ENCODE assay signal across 18 cellular contexts in the genomic region with DNA sequence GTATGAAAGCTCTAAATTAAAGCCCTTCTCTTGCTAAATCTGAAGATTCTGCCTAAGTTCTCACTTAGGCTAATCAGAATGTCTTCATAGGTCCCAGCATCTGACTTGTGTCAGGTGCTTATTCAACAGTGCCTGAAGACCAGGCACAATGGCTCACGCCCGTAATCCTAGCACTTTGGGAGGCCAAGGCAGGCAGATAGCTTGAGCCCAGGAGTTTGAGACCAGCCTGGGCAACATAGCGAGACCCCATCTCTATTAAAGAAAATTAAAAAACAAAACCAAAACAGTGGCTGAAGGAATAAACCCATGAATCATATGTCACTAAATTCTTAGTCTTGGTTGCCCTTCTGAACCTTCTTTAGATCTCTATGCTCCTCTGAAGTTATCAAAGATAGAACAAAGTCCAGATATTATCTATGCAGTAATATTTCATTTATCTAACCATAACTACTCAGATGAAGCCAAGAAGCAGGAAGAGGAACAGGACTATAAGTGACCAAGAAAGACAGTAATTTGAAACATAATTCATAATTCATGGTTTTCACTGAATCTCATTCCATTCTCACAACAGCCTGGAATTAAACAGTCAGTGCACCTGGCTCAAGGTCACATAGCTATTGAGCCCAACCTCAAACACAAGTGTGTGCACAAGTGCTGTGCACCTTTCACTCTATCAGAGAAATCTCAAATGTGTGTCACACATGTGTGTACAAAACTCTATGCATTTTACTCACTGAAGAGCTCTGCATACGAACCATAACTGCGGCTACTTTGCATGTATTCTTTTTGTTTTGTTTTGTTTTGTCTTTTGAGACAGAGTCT. TPM values are rescaled to one million over a fixed set of nuclear protein-coding genes. Genes with fewer than 3 reads are reported as not detected.
DNase-seq lines count a peak whose midpoint lies in the region; ATAC-seq, FAIRE-seq and TF ChIP-seq lines count a peak whose summit lies in the region.
"Had no signal": no experiment of that assay in that cellular context is flagged by ENCODE, and none has a peak within 500 bp of the region (broad histone marks: within the 10 kb centered on the region; RNA-seq: fewer than 3 reads in every experiment).

No MANE protein-coding gene starts in this region.

- no peaks in the 10 kb centered on the region for H3K9me2 ChIP-seq in hepatocyte (replicated peaks; ENCODE audit: insufficient read depth)
- H3K9me2 ChIP-seq: SK-N-SH had no signal

- H3K4me2 ChIP-seq in hepatocyte: peak overlapping the region; percentile 61
- H3K4me2 ChIP-seq: SK-N-SH had no signal

- H4K20me1 ChIP-seq in hepatocyte (ENCODE audit: insufficient read depth, poor library complexity, severe bottlenecking): no peaks in the 10 kb centered on the region

- DNase-seq in CD14-positive monocyte (ENCODE audit: low spot score) (no peak), RWPE2 (ENCODE audit: low spot score) (no peak), hepatocyte (ENCODE audit: low spot score) (no peak), small intestine (peak; percentile 89), hippocampal formation (lab: John Stamatoyannopoulos, UW) (no peak), NAMALWA (ENCODE audit: low spot score) (no peak), DMS 273 treated with DMSO at 0.1 percent for 48 hours (lab: John Stamatoyannopoulos, UW) (no peak)
- DNase-seq: C1 segment of cervical spinal cord, DMS53, GOT3, NCI-H1092, NCI-H2081 treated with DMSO at 0.1 percent for 48 hours, NCI-H510A treated with DMSO at 0.1 percent for 48 hours, NCI-H82, SK-N-SH had no signal

- ATAC-seq in RWPE2 (ENCODE audit: low read depth): no peak
- ATAC-seq in HG02763 (IDR thresholded peaks at IDR 0.05; ENCODE audit: unreplicated experiment): no peak
- ATAC-seq: Right ventricle myocardium inferior had no signal

- H3K4me3 Mint-ChIP-seq in CD14-positive monocyte: peak overlapping the region in 1 of 2 donors; percentile 64

- H3K27me3 Mint-ChIP-seq in CD14-positive monocyte (ENCODE audit: low read depth in 3 of 3): peaks cover 0 to 6% (median 5%) of the 10 kb centered on the region in 3 donors

- peak overlapping the region; percentile 52 to 96 (median 79) for H3K27ac Mint-ChIP-seq in CD14-positive monocyte

- H3K9me3 ChIP-seq in RWPE2 (ENCODE audit: severe bottlenecking) (no peaks in the 10 kb centered on the region), hepatocyte (ENCODE audit: low read depth) (no peaks in the 10 kb centered on the region), small intestine (ENCODE audit: control insufficient read depth, low read depth) (no peaks in the 10 kb centered on the region)
- H3K9me3 ChIP-seq: SK-N-SH had no signal

- 78% methylated on average over 5 of the region's 5 CpGs for WGBS in hepatocyte (ENCODE audit: low lambda C conversion rate, missing lambda C conversion rate)
- WGBS in small intestine, 3 donors: 44 to 74% (median 58%) methylated on average over 5 of the region's 5 CpGs

- peaks cover 62% of the 10 kb centered on the region for H3K79me2 ChIP-seq in hepatocyte

- H3K36me3 ChIP-seq in RWPE2 (ENCODE audit: low read depth) (no peaks in the 10 kb centered on the region), hepatocyte (replicated peaks; ENCODE audit: insufficient read depth, low read depth) (no peaks in the 10 kb centered on the region), small intestine (ENCODE audit: control insufficient read depth in 2 of 2, insufficient read depth in 2 of 2, low read length in 2 of 2) (peaks cover 0 to 2% of the 10 kb centered on the region in 2 donors)

- H3K27ac ChIP-seq in RWPE2 (ENCODE audit: poor library complexity, severe bottlenecking) (peak overlapping the region; percentile 79), hepatocyte (peak overlapping the region; percentile 82), small intestine (ENCODE audit: low read depth in 1 of 2, low read length in 1 of 2) (peak overlapping the region; percentile 75 to 86)

- H3K4me1 ChIP-seq in RWPE2 (ENCODE audit: insufficient read depth, poor library complexity, severe bottlenecking) (peaks cover 20% of the 10 kb centered on the region), hepatocyte (ENCODE audit: insufficient read depth) (peaks cover 8% of the 10 kb centered on the region), small intestine (ENCODE audit: control insufficient read depth in 2 of 2, insufficient read depth in 1 of 2, low read depth in 1 of 2, low read length in 1 of 2) (no peaks in the 10 kb centered on the region)

- H3K9me3 Mint-ChIP-seq in CD14-positive monocyte: peaks cover 0 to 1% (median 0%) of the 10 kb centered on the region in 7 donors

- H3K27me3 ChIP-seq in RWPE2 (ENCODE audit: insufficient read depth, poor library complexity, severe bottlenecking) (no peaks in the 10 kb centered on the region), hepatocyte (no peaks in the 10 kb centered on the region), small intestine (ENCODE audit: control insufficient read depth in 2 of 2, insufficient read depth in 2 of 2, low read length in 2 of 2) (no peaks in the 10 kb centered on the region)

- no peak for FAIRE-seq in small intestine (lab: Jason Lieb, UNC)
- FAIRE-seq: A204.1 had no signal

- H3K36me3 Mint-ChIP-seq in CD14-positive monocyte: peaks cover 49 to 77% of the 10 kb centered on the region in 2 donors

- intact Hi-C loops in CD14-positive monocyte (cut with micrococcal nuclease): no loop called here

- no peak overlapping the region for H2AFZ ChIP-seq in hepatocyte

- no peak overlapping the region for H3K4me3 ChIP-seq in RWPE2 (ENCODE audit: severe bottlenecking)
- no peak overlapping the region for H3K4me3 ChIP-seq in hepatocyte
- peak overlapping the region in 1 of 2 donors; percentile 20 for H3K4me3 ChIP-seq in small intestine (ENCODE audit: low read depth in 1 of 2, low read length in 2 of 2)

- peaks cover 86% of the 10 kb centered on the region for H3K4me1 Mint-ChIP-seq in CD14-positive monocyte

- no peak for TF ChIP-seq CTCF in CD14-positive monocyte (IDR thresholded peaks at IDR 0.05)
- no peak for TF ChIP-seq CTCF in RWPE2 (IDR thresholded peaks at IDR 0.05; ENCODE audit: poor library complexity, severe bottlenecking)
- TF ChIP-seq CTCF in hepatocyte (IDR thresholded peaks at IDR 0.05; ENCODE audit: poor library complexity): no peak

RNA-seq across cellular contexts. Expression of gene SLC7A7, which starts 6.6 kb away (rescaled TPM):
- polyA plus RNA-seq in CD14-positive monocyte (100 to 1,000 TPM; 262 to 371 TPM), hepatocyte (169 and 206 TPM in 2 replicates), small intestine (100 to 1,000 TPM in 2 of 3 donors, 10 to 100 TPM in 1; 52.9 to 355 (median 218) TPM)
- total RNA-seq in hepatocyte: 337 and 381 TPM in 2 replicates

RNA-seq across cellular contexts. Expression of gene MRPL52, which starts 21.1 kb away (rescaled TPM):
- polyA plus RNA-seq in CD14-positive monocyte: 100 to 1,000 TPM; 130 to 164 TPM
- 50.6 and 164 TPM in 2 replicates for total RNA-seq in hepatocyte
- polyA plus RNA-seq in hepatocyte: 214 and 227 TPM in 2 replicates
- 100 to 1,000 TPM; 117 to 164 (median 147) TPM for polyA plus RNA-seq in small intestine

RNA-seq across cellular contexts. Expression of gene MMP14, which starts 27.8 kb away (rescaled TPM):
- polyA plus RNA-seq in CD14-positive monocyte (under 1 TPM; 0.14 to 0.44 TPM), hepatocyte (17.1 and 21.4 TPM in 2 replicates), small intestine (100 to 1,000 TPM in 1 of 3 donors, 10 to 100 TPM in 1, 1 to 10 TPM in 1; 6.9 to 105 (median 16.8) TPM)
- 122 and 160 TPM in 2 replicates for total RNA-seq in hepatocyte

RNA-seq across cellular contexts. Expression of gene OXA1L, which starts 42.1 kb away (rescaled TPM):
- polyA plus RNA-seq in CD14-positive monocyte (10 to 100 TPM; 61.2 to 86.9 TPM), hepatocyte (59.4 and 64.3 TPM in 2 replicates), small intestine (100 to 1,000 TPM; 101 to 120 (median 115) TPM)
- total RNA-seq in hepatocyte: 88.1 and 107 TPM in 2 replicates

Comparison
In these comparisons a context has a peak if more than half of its experiments do, and no peak if none do; other contexts are left out.
1. RNA of gene MMP14, which starts 27.8 kb away (polyA plus RNA-seq): 17.1 to 21.4 TPM in hepatocyte and 6.9 to 105 TPM in small intestine; 0.14 to 0.44 TPM in CD14-positive monocyte; every median in the first group is over 4 times any median in the second.
2. Peak in every context shown above with its lines, with median percentiles within 50 percentile points of each other: H3K27ac ChIP-seq.